1 cellular context compared by ENCODE assay signal in the genomic region with DNA sequence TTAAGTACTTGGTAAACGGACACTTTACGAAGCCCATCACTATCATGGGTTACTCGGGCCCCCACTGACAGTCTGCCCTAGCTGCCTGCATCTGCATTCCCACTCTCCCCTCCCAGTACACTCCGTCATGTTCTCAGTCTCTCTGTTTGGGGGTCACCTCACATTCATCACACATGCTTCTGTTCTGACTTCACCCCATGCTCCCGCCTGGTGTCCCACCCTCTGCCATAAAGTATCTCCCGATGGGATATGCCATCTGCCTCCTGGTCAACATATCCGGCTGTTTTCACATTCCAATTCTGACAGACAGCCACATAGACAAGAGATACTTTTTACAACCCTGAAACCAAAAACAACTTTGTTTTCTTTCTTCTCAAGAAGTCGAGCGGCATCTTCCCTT.
TF ChIP-seq lines count a peak whose summit lies in the region.

No MANE protein-coding gene starts in this region.

TF ChIP-seq in GM23338, 12 proteins besides CTCF, POLR2A, EP300 and RAD21 (continued from another document):
- TF ChIP-seq, protein P1, sequence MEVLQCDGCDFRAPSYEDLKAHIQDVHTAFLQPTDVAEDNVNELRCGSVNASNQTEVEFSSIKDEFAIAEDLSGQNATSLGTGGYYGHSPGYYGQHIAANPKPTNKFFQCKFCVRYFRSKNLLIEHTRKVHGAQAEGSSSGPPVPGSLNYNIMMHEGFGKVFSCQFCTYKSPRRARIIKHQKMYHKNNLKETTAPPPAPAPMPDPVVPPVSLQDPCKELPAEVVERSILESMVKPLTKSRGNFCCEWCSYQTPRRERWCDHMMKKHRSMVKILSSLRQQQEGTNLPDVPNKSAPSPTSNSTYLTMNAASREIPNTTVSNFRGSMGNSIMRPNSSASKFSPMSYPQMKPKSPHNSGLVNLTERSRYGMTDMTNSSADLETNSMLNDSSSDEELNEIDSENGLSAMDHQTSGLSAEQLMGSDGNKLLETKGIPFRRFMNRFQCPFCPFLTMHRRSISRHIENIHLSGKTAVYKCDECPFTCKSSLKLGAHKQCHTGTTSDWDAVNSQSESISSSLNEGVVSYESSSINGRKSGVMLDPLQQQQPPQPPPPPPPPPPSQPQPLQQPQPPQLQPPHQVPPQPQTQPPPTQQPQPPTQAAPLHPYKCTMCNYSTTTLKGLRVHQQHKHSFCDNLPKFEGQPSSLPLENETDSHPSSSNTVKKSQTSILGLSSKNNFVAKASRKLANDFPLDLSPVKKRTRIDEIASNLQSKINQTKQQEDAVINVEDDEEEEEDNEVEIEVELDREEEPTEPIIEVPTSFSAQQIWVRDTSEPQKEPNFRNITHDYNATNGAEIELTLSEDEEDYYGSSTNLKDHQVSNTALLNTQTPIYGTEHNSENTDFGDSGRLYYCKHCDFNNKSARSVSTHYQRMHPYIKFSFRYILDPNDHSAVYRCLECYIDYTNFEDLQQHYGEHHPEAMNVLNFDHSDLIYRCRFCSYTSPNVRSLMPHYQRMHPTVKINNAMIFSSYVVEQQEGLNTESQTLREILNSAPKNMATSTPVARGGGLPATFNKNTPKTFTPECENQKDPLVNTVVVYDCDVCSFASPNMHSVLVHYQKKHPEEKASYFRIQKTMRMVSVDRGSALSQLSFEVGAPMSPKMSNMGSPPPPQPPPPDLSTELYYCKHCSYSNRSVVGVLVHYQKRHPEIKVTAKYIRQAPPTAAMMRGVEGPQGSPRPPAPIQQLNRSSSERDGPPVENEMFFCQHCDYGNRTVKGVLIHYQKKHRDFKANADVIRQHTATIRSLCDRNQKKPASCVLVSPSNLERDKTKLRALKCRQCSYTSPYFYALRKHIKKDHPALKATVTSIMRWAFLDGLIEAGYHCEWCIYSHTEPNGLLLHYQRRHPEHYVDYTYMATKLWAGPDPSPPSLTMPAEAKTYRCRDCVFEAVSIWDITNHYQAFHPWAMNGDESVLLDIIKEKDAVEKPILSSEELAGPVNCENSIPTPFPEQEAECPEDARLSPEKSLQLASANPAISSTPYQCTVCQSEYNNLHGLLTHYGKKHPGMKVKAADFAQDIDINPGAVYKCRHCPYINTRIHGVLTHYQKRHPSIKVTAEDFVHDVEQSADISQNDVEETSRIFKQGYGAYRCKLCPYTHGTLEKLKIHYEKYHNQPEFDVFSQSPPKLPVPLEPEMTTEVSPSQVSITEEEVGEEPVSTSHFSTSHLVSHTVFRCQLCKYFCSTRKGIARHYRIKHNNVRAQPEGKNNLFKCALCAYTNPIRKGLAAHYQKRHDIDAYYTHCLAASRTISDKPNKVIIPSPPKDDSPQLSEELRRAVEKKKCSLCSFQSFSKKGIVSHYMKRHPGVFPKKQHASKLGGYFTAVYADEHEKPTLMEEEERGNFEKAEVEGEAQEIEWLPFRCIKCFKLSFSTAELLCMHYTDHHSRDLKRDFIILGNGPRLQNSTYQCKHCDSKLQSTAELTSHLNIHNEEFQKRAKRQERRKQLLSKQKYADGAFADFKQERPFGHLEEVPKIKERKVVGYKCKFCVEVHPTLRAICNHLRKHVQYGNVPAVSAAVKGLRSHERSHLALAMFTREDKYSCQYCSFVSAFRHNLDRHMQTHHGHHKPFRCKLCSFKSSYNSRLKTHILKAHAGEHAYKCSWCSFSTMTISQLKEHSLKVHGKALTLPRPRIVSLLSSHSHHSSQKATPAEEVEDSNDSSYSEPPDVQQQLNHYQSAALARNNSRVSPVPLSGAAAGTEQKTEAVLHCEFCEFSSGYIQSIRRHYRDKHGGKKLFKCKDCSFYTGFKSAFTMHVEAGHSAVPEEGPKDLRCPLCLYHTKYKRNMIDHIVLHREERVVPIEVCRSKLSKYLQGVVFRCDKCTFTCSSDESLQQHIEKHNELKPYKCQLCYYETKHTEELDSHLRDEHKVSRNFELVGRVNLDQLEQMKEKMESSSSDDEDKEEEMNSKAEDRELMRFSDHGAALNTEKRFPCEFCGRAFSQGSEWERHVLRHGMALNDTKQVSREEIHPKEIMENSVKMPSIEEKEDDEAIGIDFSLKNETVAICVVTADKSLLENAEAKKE (CRISPR knock-in tag; IDR thresholded peaks at IDR 0.05) = no peak
TF ChIP-seq in GM23338: peak in this region for 0.
